In the genomic region with DNA sequence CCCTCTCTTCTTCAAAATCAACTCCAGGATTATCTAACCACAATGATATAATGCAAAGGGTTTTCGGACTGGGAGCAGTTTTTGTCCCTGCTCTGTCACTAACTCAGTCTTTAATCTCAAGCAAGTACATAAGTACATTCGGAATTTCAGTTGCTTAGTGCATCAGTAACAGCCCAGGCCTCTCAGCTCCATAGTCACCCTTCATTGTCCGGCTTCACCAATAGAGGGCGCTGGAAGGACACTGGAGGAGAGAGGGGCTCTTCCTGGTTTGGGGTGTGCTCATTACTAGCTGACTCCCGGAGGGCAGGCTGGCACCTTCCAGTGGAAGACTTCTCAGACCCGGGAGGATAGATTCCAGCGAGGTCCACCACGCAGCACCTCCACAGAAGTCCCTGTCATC, we compare ENCODE assay signal across 8 cellular contexts.
DNase-seq lines count a peak whose midpoint lies in the region; ATAC-seq and TF ChIP-seq lines count a peak whose summit lies in the region.

No MANE protein-coding gene starts in this region.

- H3K4me3 ChIP-seq in cardiac muscle cell (no peak overlapping the region), right atrium auricular region (no peak overlapping the region), HEK293 (ENCODE audit: low read depth, low read length) (no peak overlapping the region)

- no peak overlapping the region for H3K27ac Mint-ChIP-seq in activated CD8-positive, alpha-beta memory T cell treated with anti-CD3 and anti-CD28 coated beads, Interleukin-2, amount 10 ng/mL, durations not matched to agents 7 days and 5 days

- H3K4me1 Mint-ChIP-seq in activated CD8-positive, alpha-beta memory T cell treated with anti-CD3 and anti-CD28 coated beads, Interleukin-2, amount 10 ng/mL, durations not matched to agents 7 days and 5 days = no peaks in the 10 kb centered on the region

- ATAC-seq in activated CD8-positive, alpha-beta memory T cell treated with anti-CD3 and anti-CD28 coated beads, Interleukin-2, amount 10 ng/mL, durations not matched to agents 7 days and 5 days = peak; percentile 49
- ATAC-seq in omental fat pad (ENCODE audit: low FRiP score) = no peak

- no peaks in the 10 kb centered on the region for H3K9me3 Mint-ChIP-seq in activated CD8-positive, alpha-beta memory T cell treated with anti-CD3 and anti-CD28 coated beads, Interleukin-2, amount 10 ng/mL, durations not matched to agents 7 days and 5 days (ENCODE audit: low read depth)

- H3K27ac ChIP-seq in cardiac muscle cell (no peak overlapping the region), right atrium auricular region (no peak overlapping the region), HEK293 (ENCODE audit: extremely low read depth, low read depth, low read length) (no peak overlapping the region)

- no peak overlapping the region for H3K4me3 Mint-ChIP-seq in activated CD8-positive, alpha-beta memory T cell treated with anti-CD3 and anti-CD28 coated beads, Interleukin-2, amount 10 ng/mL, durations not matched to agents 7 days and 5 days

- no peaks in the 10 kb centered on the region for H3K27me3 Mint-ChIP-seq in activated CD8-positive, alpha-beta memory T cell treated with anti-CD3 and anti-CD28 coated beads, Interleukin-2, amount 10 ng/mL, durations not matched to agents 7 days and 5 days

- no peaks in the 10 kb centered on the region for H3K27me3 ChIP-seq in cardiac muscle cell
- H3K27me3 ChIP-seq in right atrium auricular region = no peaks in the 10 kb centered on the region

- peaks cover 5% of the 10 kb centered on the region for H3K4me1 ChIP-seq in cardiac muscle cell (ENCODE audit: low read depth)
- H3K4me1 ChIP-seq in right atrium auricular region = no peaks in the 10 kb centered on the region
- no peaks in the 10 kb centered on the region for H3K4me1 ChIP-seq in HEK293 (ENCODE audit: control insufficient read depth, insufficient read depth, low read length)

- peak; percentile 70 to 79 for DNase-seq in cardiac muscle cell (ENCODE audit: low read depth in 1 of 2, low spot score in 1 of 2)
- no peak for DNase-seq in right atrium auricular region (ENCODE audit: low spot score)
- DNase-seq in NAMALWA (ENCODE audit: low spot score) = peak; percentile 83
- peak; percentile 50 for DNase-seq in activated CD8-positive, alpha-beta memory T cell treated with anti-CD3 and anti-CD28 coated beads, Interleukin-2, amount 10 ng/mL, durations not matched to agents 7 days and 5 days
- peak; percentile 81 for DNase-seq in islet precursor cell
- DNase-seq in kidney glomerular epithelial cell (lab: John Stamatoyannopoulos, UW) = no peak
- DNase-seq in omental fat pad (ENCODE audit: low spot score) = no peak

- TF ChIP-seq CTCF in cardiac muscle cell (IDR thresholded peaks at IDR 0.05; ENCODE audit: low read depth, low read length) (peak; percentile 89), right atrium auricular region (IDR thresholded peaks at IDR 0.05) (peak in 1 of 2 donors; percentile 33), HEK293 (tag by site-specific recombination; IDR thresholded peaks at IDR 0.05) (no peak), omental fat pad (IDR thresholded peaks at IDR 0.05) (no peak)

- CTCF ChIA-PET in HEK293 (lab: Yijun Ruan, JAX) = interaction anchor here (0.6 to 2.3 kb wide), 17 partner anchors 10 to 1609 kb away, joined by 3 to 9 read pairs (median 3); no protein-coding TSS in a partner anchor
- CTCF ChIA-PET in activated CD8-positive, alpha-beta memory T cell treated with anti-CD3 and anti-CD28 coated beads, Interleukin-2, amount 10 ng/mL, durations not matched to agents 7 days and 5 days (lab: Charles Lee) = no interaction called here

- POLR2A ChIA-PET in HEK293 (lab: Yijun Ruan, JAX) = no interaction called here

- H3K36me3 Mint-ChIP-seq in activated CD8-positive, alpha-beta memory T cell treated with anti-CD3 and anti-CD28 coated beads, Interleukin-2, amount 10 ng/mL, durations not matched to agents 7 days and 5 days = no peaks in the 10 kb centered on the region

- H3K36me3 ChIP-seq in cardiac muscle cell (no peaks in the 10 kb centered on the region), right atrium auricular region (no peaks in the 10 kb centered on the region), HEK293 (ENCODE audit: control insufficient read depth in 2 of 2, insufficient read depth in 1 of 2, low read length in 2 of 2) (no peaks in the 10 kb centered on the region)

- H3K9me3 ChIP-seq in cardiac muscle cell (ENCODE audit: low read depth) (no peaks in the 10 kb centered on the region), right atrium auricular region (no peaks in the 10 kb centered on the region), HEK293 (ENCODE audit: control insufficient read depth, insufficient read depth, low read depth, low read length) (no peaks in the 10 kb centered on the region)

TF ChIP-seq in HEK293, 187 proteins besides CTCF, POLR2A, EP300 and RAD21:
- TF ChIP-seq ZNF843 (tag by site-specific recombination; IDR thresholded peaks at IDR 0.05) = no peak
- no peak for TF ChIP-seq ZBTB7A (tag by site-specific recombination; IDR thresholded peaks at IDR 0.05; ENCODE audit: low read depth)
- peak; percentile 30 for TF ChIP-seq ZNF654 (tag by site-specific recombination; IDR thresholded peaks at IDR 0.05; ENCODE audit: low read depth)
- TF ChIP-seq ZNF302 (tag by site-specific recombination; IDR thresholded peaks at IDR 0.05; ENCODE audit: low read depth) = no peak
- no peak for TF ChIP-seq ZNF548 (tag by site-specific recombination; IDR thresholded peaks at IDR 0.05)

Comparison
In these comparisons a context has a peak if more than half of its experiments do, and no peak if none do; other contexts are left out.
1. DNase-seq: peak in cardiac muscle cell (2 of 2), NAMALWA (single experiment), activated CD8-positive, alpha-beta memory T cell treated with anti-CD3 and anti-CD28 coated beads, Interleukin-2, amount 10 ng/mL, durations not matched to agents 7 days and 5 days (single experiment) and islet precursor cell (single experiment); none in right atrium auricular region (single experiment), kidney glomerular epithelial cell (single experiment) and omental fat pad (single experiment).